In genomic region chr5:134917070-134917831, GRCh38 we compare ENCODE assay signal across 15 cellular contexts. TPM values are rescaled to one million over a fixed set of nuclear protein-coding genes. Genes with fewer than 3 reads are reported as not detected.
DNase-seq lines count a peak whose midpoint lies in the region; ATAC-seq and TF ChIP-seq lines count a peak whose summit lies in the region.
"Had no signal": no experiment of that assay in that cellular context is flagged by ENCODE, and none has a peak within 500 bp of the region (broad histone marks: within the 10 kb centered on the region; RNA-seq: fewer than 3 reads in every experiment).

No MANE protein-coding gene starts in this region.

- H3K4me3 ChIP-seq in BE2C (ENCODE audit: low read depth, low read length) = no peak overlapping the region
- H3K4me3 ChIP-seq: suprapubic skin had no signal

- H3K27me3 Mint-ChIP-seq in WTC11 (ENCODE audit: low read depth) = no peaks in the 10 kb centered on the region
- H3K27me3 Mint-ChIP-seq: CD8-positive, alpha-beta memory T cell had no signal

- no peaks in the 10 kb centered on the region for H3K9me3 Mint-ChIP-seq in WTC11
- no peaks in the 10 kb centered on the region for H3K9me3 Mint-ChIP-seq in activated naive CD4-positive, alpha-beta T cell treated with anti-CD3 and anti-CD28 coated beads, Interleukin-2, amount 50 U/mL, for 72 hours
- H3K9me3 Mint-ChIP-seq: CD8-positive, alpha-beta memory T cell had no signal

- H3K36me3 Mint-ChIP-seq in WTC11 = peaks cover 12% of the 10 kb centered on the region
- H3K36me3 Mint-ChIP-seq in activated naive CD4-positive, alpha-beta T cell treated with anti-CD3 and anti-CD28 coated beads, Interleukin-2, amount 50 U/mL, for 72 hours = peaks cover 0 to 10% of the 10 kb centered on the region in 2 donors

- H3K4me1 ChIP-seq in BE2C = no peaks in the 10 kb centered on the region
- H3K4me1 ChIP-seq: suprapubic skin had no signal

- no peaks in the 10 kb centered on the region for H3K4me1 Mint-ChIP-seq in WTC11

- H3K36me3 ChIP-seq in BE2C = peaks cover 10% of the 10 kb centered on the region

- DNase-seq in BE2C (no peak), GM13977 (ENCODE audit: low spot score) (no peak), WTC11 (ENCODE audit: low spot score) (peak; percentile 56), kidney tubule cell (ENCODE audit: low spot score) (peak; percentile 10), NCI-H82 treated with DMSO at 0.1 percent for 48 hours (lab: John Stamatoyannopoulos, UW; ENCODE audit: unreplicated experiment) (no peak), inferior parietal cortex (ENCODE audit: extremely low spot score) (no peak)
- DNase-seq in activated naive CD4-positive, alpha-beta T cell treated with anti-CD3 and anti-CD28 coated beads, Interleukin-2, amount 50 U/mL, for 72 hours (ENCODE audit: low spot score in 2 of 2) = no peak
- DNase-seq: activated CD4-positive, alpha-beta T cell treated with anti-CD3 and anti-CD28 coated beads for 1 hour; activated naive CD4-positive, alpha-beta T cell treated with anti-CD3 and anti-CD28 coated beads, Interleukin-2, amount 50 U/mL, for 16 hours; CD8-positive, alpha-beta memory T cell; NCI-H1105; RPMI8226; stimulated activated CD4-positive, alpha-beta T cell treated with anti-CD3 and anti-CD28 coated beads, Interleukin-4, amount 100 ng/mL, for 24 hours had no signal

- POLR2A ChIA-PET in WTC11 (lab: Charles Lee) = interaction anchor here (0.5 to 1.5 kb wide), 2 partner anchors 13 to 69 kb away, joined by 4 read pairs; partner anchors contain the start of gene PCBD2

- no peak overlapping the region for H3K27ac Mint-ChIP-seq in WTC11
- H3K27ac Mint-ChIP-seq in activated naive CD4-positive, alpha-beta T cell treated with anti-CD3 and anti-CD28 coated beads, Interleukin-2, amount 50 U/mL, for 72 hours = peak overlapping the region in 1 of 2 donors; percentile 32

- H3K9me3 ChIP-seq in BE2C = no peaks in the 10 kb centered on the region
- H3K9me3 ChIP-seq: suprapubic skin had no signal

- CTCF ChIA-PET in WTC11 (lab: Charles Lee) = interaction anchor here (0.5 to 2.0 kb wide), 36 partner anchors 9 to 286 kb away, joined by 3 to 17 read pairs (median 4); partner anchors contain the start of genes PCBD2 and TXNDC15

- TF ChIP-seq CTCF in BE2C (IDR thresholded peaks at IDR 0.05; ENCODE audit: low read depth, low read length) = peak; percentile 43
- peak; percentile 47 for TF ChIP-seq CTCF in GM13977 (IDR thresholded peaks at IDR 0.05; ENCODE audit: extremely low read depth, insufficient read depth, missing control alignments)
- TF ChIP-seq CTCF in WTC11 (IDR thresholded peaks at IDR 0.05) = peak; percentile 36; the same call in 1 of the 2 replicates

- H3K27me3 ChIP-seq in BE2C = no peaks in the 10 kb centered on the region
- H3K27me3 ChIP-seq: suprapubic skin had no signal

- ATAC-seq in WTC11 (peak; percentile 91), HG02759 (IDR thresholded peaks at IDR 0.05; ENCODE audit: unreplicated experiment) (no peak)
- no peak for ATAC-seq in activated naive CD4-positive, alpha-beta T cell treated with anti-CD3 and anti-CD28 coated beads, Interleukin-2, amount 50 U/mL, for 72 hours

- in situ Hi-C loops in GM13977 (cut with MboI; ENCODE audit: low pct_unique_long_range_greater_than_20kb, low sequenced_read_pairs, unreplicated experiment) = no loop called here

- H3K4me3 Mint-ChIP-seq in WTC11 = no peak overlapping the region
- H3K4me3 Mint-ChIP-seq: CD8-positive, alpha-beta memory T cell had no signal

TF ChIP-seq in WTC11, 78 proteins besides CTCF, POLR2A, EP300 and RAD21 (continues in another document):
- TF ChIP-seq ATF2 (CRISPR knock-in tag; IDR thresholded peaks at IDR 0.05; ENCODE audit: borderline replicate concordance, low read depth) = no peak
- no peak for TF ChIP-seq MLX (CRISPR knock-in tag; IDR thresholded peaks at IDR 0.05)
- TF ChIP-seq OVOL2 (CRISPR knock-in tag; IDR thresholded peaks at IDR 0.05; ENCODE audit: borderline replicate concordance) = no peak
- no peak for TF ChIP-seq RELA (CRISPR knock-in tag; IDR thresholded peaks at IDR 0.05; ENCODE audit: borderline replicate concordance)
- no peak for TF ChIP-seq FOXK1 (CRISPR knock-in tag; IDR thresholded peaks at IDR 0.05)
- no peak for TF ChIP-seq ZNF219 (CRISPR knock-in tag; IDR thresholded peaks at IDR 0.05; ENCODE audit: borderline replicate concordance)
- TF ChIP-seq ZNF671 (CRISPR knock-in tag; IDR thresholded peaks at IDR 0.05) = no peak
- TF ChIP-seq E2F5 (CRISPR knock-in tag; IDR thresholded peaks at IDR 0.05) = no peak
- no peak for TF ChIP-seq IRF1 (CRISPR knock-in tag; IDR thresholded peaks at IDR 0.05)
- TF ChIP-seq GRHL2 (CRISPR knock-in tag; IDR thresholded peaks at IDR 0.05; ENCODE audit: insufficient replicate concordance, severe bottlenecking) = no peak
- no peak for TF ChIP-seq ZNF263 (CRISPR knock-in tag; IDR thresholded peaks at IDR 0.05; ENCODE audit: low read depth)
- TF ChIP-seq AR (CRISPR knock-in tag; IDR thresholded peaks at IDR 0.05) = no peak
- no peak for TF ChIP-seq FOXJ3 (CRISPR knock-in tag; IDR thresholded peaks at IDR 0.05; ENCODE audit: borderline replicate concordance)
- no peak for TF ChIP-seq NFYB (CRISPR knock-in tag; conservative IDR thresholded peaks at IDR 0.05; ENCODE audit: low read depth)

RNA-seq across cellular contexts. Expression of gene PCBD2, which starts 12.3 kb away (rescaled TPM):
- polyA plus RNA-seq in BE2C (2012; ENCODE audit: insufficient read depth, insufficient read length, low read depth) = 14.5 TPM
- 9.9 to 12.8 TPM (median 9.9 TPM) in 3 replicates for total RNA-seq in WTC11 (2021)
- total RNA-seq in activated naive CD4-positive, alpha-beta T cell treated with anti-CD3 and anti-CD28 coated beads, Interleukin-2, amount 50 U/mL, for 72 hours = 10 to 100 TPM in 1 of 2 donors, 1 to 10 TPM in 1; 5.7 to 14.1 TPM

RNA-seq across cellular contexts. Expression of gene TXNDC15, which starts 43.1 kb away (rescaled TPM):
- 102 TPM for polyA plus RNA-seq in BE2C (2012; ENCODE audit: insufficient read depth, insufficient read length, low read depth)
- 26.1 to 28.7 TPM (median 26.1 TPM) in 3 replicates for total RNA-seq in WTC11 (2021)
- 10 to 100 TPM; 20.1 to 31.8 TPM for total RNA-seq in activated naive CD4-positive, alpha-beta T cell treated with anti-CD3 and anti-CD28 coated beads, Interleukin-2, amount 50 U/mL, for 72 hours

RNA-seq across cellular contexts. Expression of gene CATSPER3, which starts 50.5 kb away (rescaled TPM):
- 5.7 TPM for polyA plus RNA-seq in BE2C (2012; ENCODE audit: insufficient read depth, insufficient read length, low read depth)
- total RNA-seq in WTC11 (2021) = 0.34 to 0.44 TPM (median 0.37 TPM) in 3 replicates
- total RNA-seq in activated naive CD4-positive, alpha-beta T cell treated with anti-CD3 and anti-CD28 coated beads, Interleukin-2, amount 50 U/mL, for 72 hours = under 1 TPM; 0.23 to 0.51 TPM

Comparison
In these comparisons a context has a peak if more than half of its experiments do, and no peak if none do; other contexts are left out.
1. DNase-seq: peak in WTC11 (single experiment) and kidney tubule cell (single experiment); none in BE2C (single experiment), GM13977 (single experiment), NCI-H82 treated with DMSO at 0.1 percent for 48 hours (single experiment), activated naive CD4-positive, alpha-beta T cell treated with anti-CD3 and anti-CD28 coated beads, Interleukin-2, amount 50 U/mL, for 72 hours (0 of 2) and inferior parietal cortex (single experiment).
2. Peak in every context shown above with its lines, with median percentiles within 50 percentile points of each other: CTCF ChIP-seq.